ENCODE assay signal across 12 cellular contexts in the genomic region with DNA sequence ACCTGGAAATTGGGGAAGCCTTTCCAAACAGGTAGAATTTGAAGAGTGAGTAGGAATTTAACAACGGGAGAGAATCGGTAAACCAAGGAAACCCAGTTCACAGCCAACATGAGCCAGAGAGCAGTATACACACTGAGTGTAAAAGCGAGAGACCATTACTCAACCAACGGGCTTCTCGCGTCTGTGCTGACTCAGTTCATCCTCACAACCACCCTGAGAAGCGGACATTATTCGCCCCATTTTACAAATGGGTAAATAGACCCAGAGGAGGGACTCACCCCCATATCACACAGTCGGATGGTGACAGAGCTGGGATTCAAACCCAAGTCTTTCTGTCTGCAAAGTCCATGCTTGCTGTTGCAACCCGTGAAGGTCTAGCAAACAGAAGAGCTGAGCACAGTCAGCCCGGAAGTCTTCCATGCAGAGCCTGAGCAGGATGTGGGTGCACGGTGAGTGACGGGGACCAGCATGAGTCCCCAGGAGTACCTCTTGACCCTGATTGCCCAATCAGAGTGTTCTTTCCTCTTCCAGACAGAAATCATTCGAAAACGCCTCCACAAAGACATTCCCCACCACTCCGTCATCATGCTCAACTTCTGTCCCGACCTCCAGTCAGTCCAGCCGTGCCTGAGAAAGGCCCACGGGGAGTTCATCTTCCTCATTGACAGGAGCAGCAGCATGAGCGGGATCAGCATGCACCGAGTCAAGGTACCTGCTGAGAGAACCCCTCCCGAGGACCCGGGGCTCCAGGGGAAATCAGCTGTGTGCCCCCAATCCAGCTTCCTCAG. TPM values are rescaled to one million over a fixed set of nuclear protein-coding genes. Genes with fewer than 3 reads are reported as not detected.
A peak's percentile ranks its signal among the peaks of the same experiment; 100 is the strongest.
DNase-seq lines count a peak whose midpoint lies in the region; ATAC-seq, FAIRE-seq and TF ChIP-seq lines count a peak whose summit lies in the region.
"Had no signal": no experiment of that assay in that cellular context is flagged by ENCODE, and none has a peak within 500 bp of the region (broad histone marks: within the 10 kb centered on the region; RNA-seq: fewer than 3 reads in every experiment).

No MANE protein-coding gene starts in this region.

- no TSS peak for BruUV-seq in K562 (replicated peaks; lab: Mats Ljungman, UMichigan)
- no TSS peak for BruUV-seq in MCF 10A (replicated peaks; lab: Mats Ljungman, UMichigan)

- H2AFZ ChIP-seq in GM23248 (no peak overlapping the region), K562 (ENCODE audit: low read depth, low read length) (no peak overlapping the region)

- no peak overlapping the region for H3K4me2 ChIP-seq in GM23248 (ENCODE audit: unreplicated experiment)
- no peak overlapping the region for H3K4me2 ChIP-seq in K562 (ENCODE audit: insufficient read depth, low read length)

- 74 to 76% methylated on average over 23 of the region's 23 CpGs for WGBS in GM23248 (ENCODE audit: low coverage in 1 of 2, low lambda C conversion rate in 2 of 2, missing lambda C conversion rate in 2 of 2), 2 experiments
- under 1% methylated on average over 23 of the region's 23 CpGs for WGBS in K562 (ENCODE audit: insufficient coverage, low coverage, missing lambda C conversion rate)

- intact Hi-C loops in K562 (cut with micrococcal nuclease) = no loop called here
- intact Hi-C loops in MCF 10A (cut with micrococcal nuclease) = no loop called here

- DNase-seq in GM23248 = peak; percentile 73
- peak; percentile 23 to 42 for DNase-seq in activated CD4-positive, alpha-beta T cell treated with anti-CD3 and anti-CD28 coated beads for 4 hours
- DNase-seq in K562 (ENCODE audit: extremely low read depth in 1 of 4, low spot score in 3 of 4) = no peak
- DNase-seq in stimulated activated CD4-positive, alpha-beta T cell treated with anti-CD3 and anti-CD28 coated beads, Interleukin-15, amount 100 ng/mL, for 24 hours = peak; percentile 67
- no peak for DNase-seq in MCF 10A (ENCODE audit: unreplicated experiment)
- DNase-seq: Calu3, H9 had no signal

- H3K9me3 ChIP-seq in GM23248 (ENCODE audit: low read depth) (no peaks in the 10 kb centered on the region), K562 (replicated peaks; ENCODE audit: control insufficient read depth, insufficient read depth, low read depth, low read length) (no peaks in the 10 kb centered on the region)

- no peak for TF ChIP-seq EP300 in K562 (IDR thresholded peaks at IDR 0.05; ENCODE audit: low read length)

- H3K9ac ChIP-seq in GM23248 = no peak overlapping the region
- no peak overlapping the region for H3K9ac ChIP-seq in K562 (ENCODE audit: insufficient read depth in 1 of 2, low read depth in 2 of 2, low read length in 2 of 2)

- 0 out of 2 replicates have a peak, but pooled peaks cover 5% of the 10 kb centered on the region for H3F3A ChIP-seq in GM23248 (ENCODE audit: insufficient read depth)

- POLR2A ChIA-PET in K562 (lab: Yijun Ruan, JAX) = interaction anchor here (0.7 to 1.8 kb wide), 2 partner anchors 11 to 12 kb away, joined by 5 read pairs; no protein-coding TSS in a partner anchor
- POLR2A ChIA-PET in MCF 10A (lab: Yijun Ruan, JAX) = no interaction called here

- no peak for TF ChIP-seq RAD21 in K562 (CRISPR knock-in tag; conservative IDR thresholded peaks at IDR 0.05 in 1 of 2, IDR thresholded peaks at IDR 0.05 in 1 of 2)

- no peaks in the 10 kb centered on the region for H3K4me1 Mint-ChIP-seq in MCF 10A (ENCODE audit: insufficient read depth, unreplicated experiment)

- CTCF ChIA-PET in K562 (lab: Yijun Ruan, JAX; ENCODE audit: low intra/inter-chr PET ratio) = no interaction called here
- CTCF ChIA-PET in MCF 10A (lab: Yijun Ruan, JAX) = interaction anchor here (0.6 to 1.0 kb wide), 2 partner anchors 100 to 108 kb away, joined by 3 to 7 read pairs; no protein-coding TSS in a partner anchor

- FAIRE-seq in K562 (lab: Jason Lieb, UNC) = no peak

- H3K27ac ChIP-seq in GM23248 = peak overlapping the region; percentile 37; the same call in 1 of the 2 replicates
- no peak overlapping the region for H3K27ac ChIP-seq in K562 (ENCODE audit: extremely low read depth, low read depth, low read length)

- no peak overlapping the region for H3K4me3 Mint-ChIP-seq in MCF 10A (ENCODE audit: unreplicated experiment)
- H3K4me3 Mint-ChIP-seq: H9 had no signal

- no peaks in the 10 kb centered on the region for H3K9me1 ChIP-seq in K562 (ENCODE audit: control insufficient read depth, insufficient read depth, low read length)

- no peaks in the 10 kb centered on the region for H3K36me3 ChIP-seq in GM23248 (ENCODE audit: low read depth)
- no peaks in the 10 kb centered on the region for H3K36me3 ChIP-seq in K562 (ENCODE audit: control insufficient read depth, insufficient read depth, low read length)

- H3K27me3 Mint-ChIP-seq in MCF 10A (ENCODE audit: insufficient read depth, unreplicated experiment) = peaks cover 46% of the 10 kb centered on the region

- in situ Hi-C loops in GM23248 (cut with MboI) (no loop called here), K562 (cut with MboI) (no loop called here)

- H3K79me2 ChIP-seq in GM23248 (ENCODE audit: insufficient read depth) (no peaks in the 10 kb centered on the region), K562 (ENCODE audit: control insufficient read depth, insufficient read depth, low read length) (no peaks in the 10 kb centered on the region)

- ATAC-seq in K562 (no peak), HG03521 (IDR thresholded peaks at IDR 0.05; ENCODE audit: unreplicated experiment) (no peak), HG03045 (IDR thresholded peaks at IDR 0.05; ENCODE audit: unreplicated experiment) (no peak), HG02623 (IDR thresholded peaks at IDR 0.05; ENCODE audit: unreplicated experiment) (no peak)

- H3K27me3 ChIP-seq in GM23248 (replicated peaks; ENCODE audit: insufficient read depth) = peaks cover 15% of the 10 kb centered on the region; the same call in 1 of the 2 replicates
- H3K27me3 ChIP-seq in K562 (ENCODE audit: control insufficient read depth in 2 of 2, insufficient read depth in 2 of 2, low read length in 2 of 2) = peaks cover 53 to 72% of the 10 kb centered on the region in 2 experiments

- H3K4me3 ChIP-seq in GM23248 = no peak overlapping the region
- H3K4me3 ChIP-seq in K562 = no peak overlapping the region

- H3K4me1 ChIP-seq in GM23248 (ENCODE audit: insufficient read depth) (peaks cover 17% of the 10 kb centered on the region), K562 (replicated peaks in 1 of 2; ENCODE audit: control insufficient read depth in 2 of 2, insufficient read depth in 2 of 2, low read length in 2 of 2) (no peaks in the 10 kb centered on the region)

- no peak for TF ChIP-seq POLR2A in K562 (conservative IDR thresholded peaks at IDR 0.05)

- H3K9me3 Mint-ChIP-seq in MCF 10A (ENCODE audit: unreplicated experiment) = no peaks in the 10 kb centered on the region
- H3K9me3 Mint-ChIP-seq: H9; stimulated activated memory B cell treated with anti-CD40 and anti-IgM and Interleukin-4, amounts not matched to agents 10 μg/mL and 1 μg/mL and 100 μg/mL, for 72 hours had no signal

- no peaks in the 10 kb centered on the region for H4K20me1 ChIP-seq in GM23248 (ENCODE audit: insufficient read depth)
- H4K20me1 ChIP-seq in K562 (replicated peaks; ENCODE audit: control insufficient read depth, insufficient read depth, low read length) = peaks cover 4% of the 10 kb centered on the region; the same call in 1 of the 2 replicates

- H3K27ac Mint-ChIP-seq in MCF 10A (ENCODE audit: low read depth, unreplicated experiment) = no peak overlapping the region
- H3K27ac Mint-ChIP-seq: H9 had no signal

- H3K9me2 ChIP-seq in GM23248 (ENCODE audit: insufficient read depth) = no peaks in the 10 kb centered on the region

- peaks cover 7% of the 10 kb centered on the region for H3K36me3 Mint-ChIP-seq in MCF 10A (ENCODE audit: insufficient read depth, unreplicated experiment)
- H3K36me3 Mint-ChIP-seq: stimulated activated memory B cell treated with anti-CD40 and anti-IgM and Interleukin-4, amounts not matched to agents 10 μg/mL and 1 μg/mL and 100 μg/mL, for 72 hours had no signal

- no peak for TF ChIP-seq CTCF in K562 (IDR thresholded peaks at IDR 0.05 in 2 of 3, conservative IDR thresholded peaks at IDR 0.05 in 1 of 3; ENCODE audit: insufficient read depth in 2 of 3, low read depth in 1 of 3, low read length in 3 of 3)
- TF ChIP-seq CTCF in MCF 10A (IDR thresholded peaks at IDR 0.05; ENCODE audit: unreplicated experiment) = no peak

TF ChIP-seq in K562, 482 proteins besides CTCF, POLR2A, EP300 and RAD21 (continues in another document):
- peak; percentile 44; the same call in 1 of the 2 replicates for TF ChIP-seq GABPA (tag; conservative IDR thresholded peaks at IDR 0.05; ENCODE audit: low read depth)
- TF ChIP-seq BDP1 (IDR thresholded peaks at IDR 0.05; ENCODE audit: insufficient read depth, insufficient read length) = no peak
- no peak for TF ChIP-seq CEBPG (CRISPR knock-in tag; IDR thresholded peaks at IDR 0.05)
- peak; percentile 78 to 84 for TF ChIP-seq CEBPG (tag; conservative IDR thresholded peaks at IDR 0.05 in 1 of 2, IDR thresholded peaks at IDR 0.05 in 1 of 2)
- no peak for TF ChIP-seq CBX3 (IDR thresholded peaks at IDR 0.05; ENCODE audit: borderline replicate concordance in 1 of 2, low read length in 2 of 2)
- TF ChIP-seq NR2C2 (CRISPR knock-in tag; IDR thresholded peaks at IDR 0.05) = no peak
- peak; percentile 14; the same call in 1 of the 2 replicates for TF ChIP-seq NR2C2 (tag; IDR thresholded peaks at IDR 0.05)

RNA-seq across cellular contexts. Expression of a gene that starts 32.3 kb away (rescaled TPM):
- total RNA-seq in GM23248 (2014; rRNA removed; shearing (Covaris generic)) = not detected in 2 replicates
- polyA plus RNA-seq in GM23248 (2016; fragmentation: Nextera tagmentation; extraction: Ambion mirVana) (not detected in 2 replicates), K562 (2011; rRNA removed) (not detected in 2 replicates), K562 (2014; fragmentation: Illumina TruSeq; extraction: Trizol) (not detected in 2 replicates), K562 (2014; fragmentation: Nextera tagmentation; extraction: Ambion mirVana) (not detected), K562 (2014; rRNA removed) (not detected in 2 replicates)
- total RNA-seq in K562 (2011; cell fraction: chromatin; rRNA removed; ENCODE audit: low replicate concordance) = not detected in 2 replicates
- total RNA-seq in K562 (2011; cell fraction: nucleolus; rRNA removed) = not detected in 2 replicates
- not detected in 2 replicates for total RNA-seq in K562 (2011; cell fraction: nucleoplasm; rRNA removed)
- total RNA-seq in K562 (2014; rRNA removed) (not detected in 2 replicates), K562 (2014; rRNA removed; fragmentation: Illumina TruSeq; extraction: Trizol) (not detected in 2 replicates), K562 (2015; rRNA removed; fragmentation: Illumina TruSeq; extraction: Trizol) (not detected in 2 replicates), K562 (2021) (not detected in 2 replicates), MCF 10A (2022) (not detected in 2 replicates)
- polyA plus RNA-seq in K562 (2011; cell fraction: cytosol; rRNA removed) = not detected in 2 replicates
- polyA plus RNA-seq in K562 (2011; cell fraction: nucleus; rRNA removed) = not detected in 2 replicates
- polyA plus RNA-seq in K562 (2012) = not detected in 2 replicates
- polyA minus RNA-seq in K562 (2011; rRNA and poly(A)+ RNA removed) = not detected in 2 replicates
- polyA minus RNA-seq in K562 (2011; cell fraction: cytosol; rRNA and poly(A)+ RNA removed) = not detected in 2 replicates
- polyA minus RNA-seq in K562 (2011; cell fraction: nucleus; rRNA and poly(A)+ RNA removed) = not detected in 2 replicates
- total RNA-seq: Calu3, H9 had no signal
- polyA plus RNA-seq: esophagus had no signal

Comparison
In these comparisons a context has a peak if more than half of its experiments do, and no peak if none do; other contexts are left out.
1. DNase-seq: peak in GM23248 (single experiment), activated CD4-positive, alpha-beta T cell treated with anti-CD3 and anti-CD28 coated beads for 4 hours (2 of 2) and stimulated activated CD4-positive, alpha-beta T cell treated with anti-CD3 and anti-CD28 coated beads, Interleukin-15, amount 100 ng/mL, for 24 hours (single experiment); none in K562 (0 of 4) and MCF 10A (single experiment).